Comparison of ENCODE assay signal across 7 cellular contexts in the genomic region with DNA sequence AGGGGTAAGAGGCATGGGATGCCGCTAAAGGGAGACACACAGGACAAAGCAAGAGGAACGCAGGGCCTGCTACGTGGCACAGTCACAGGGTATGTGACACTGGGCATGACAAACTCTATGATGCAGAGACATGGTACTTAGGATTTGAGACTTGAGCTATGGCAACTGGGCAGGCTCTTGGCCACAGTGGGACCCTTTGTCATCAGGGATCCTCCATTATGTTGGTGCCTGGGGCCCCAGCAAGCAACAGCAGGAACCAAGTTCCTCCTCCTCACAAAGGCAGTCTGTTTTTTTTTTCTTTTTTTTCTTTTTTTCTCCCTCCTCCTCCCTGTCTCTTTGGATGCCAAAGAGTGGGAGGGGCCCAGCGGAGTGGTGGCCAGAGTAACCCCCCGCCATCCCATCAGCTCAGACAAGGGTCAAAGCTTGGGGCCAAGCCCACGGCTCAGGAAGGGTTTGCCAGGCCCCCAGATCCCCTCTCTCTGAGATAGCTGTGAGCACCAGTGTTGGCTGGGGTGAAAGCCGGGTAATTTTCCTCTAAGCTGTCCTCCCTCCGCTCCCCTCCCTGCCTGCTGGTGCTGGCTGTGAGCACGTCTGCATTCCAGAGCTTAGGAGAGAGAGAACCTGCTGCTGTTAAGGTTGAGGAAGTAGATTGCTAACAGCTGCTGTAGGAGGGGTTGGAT. TPM values are rescaled to one million over a fixed set of nuclear protein-coding genes. Genes with fewer than 3 reads are reported as not detected.
DNase-seq lines count a peak whose midpoint lies in the region; ATAC-seq and TF ChIP-seq lines count a peak whose summit lies in the region.

No MANE protein-coding gene starts in this region.

- ATAC-seq in lung (ENCODE audit: insufficient read depth, low FRiP score): peak; percentile 48
- no peak for ATAC-seq in stimulated activated naive CD8-positive, alpha-beta T cell treated with anti-CD3 and anti-CD28 coated beads, Interleukin-15, amount 100 ng/mL, for 72 hours
- ATAC-seq in HG02588 (IDR thresholded peaks at IDR 0.05; ENCODE audit: unreplicated experiment): no peak

- H3K4me1 ChIP-seq in lung (ENCODE audit: control insufficient read depth in 2 of 2, insufficient read depth in 2 of 2, low read length in 2 of 2): peaks cover 29 to 38% of the 10 kb centered on the region in 2 donors

- H3K27me3 Mint-ChIP-seq in dendritic cell treated with granulocyte-macrophage colony-stimulating factor and Interleukin-4, amounts not matched to agents 40 ng/mL and 50 ng/mL, for 4 days: no peaks in the 10 kb centered on the region
- H3K27me3 Mint-ChIP-seq in type B pancreatic cell: no peaks in the 10 kb centered on the region
- no peaks in the 10 kb centered on the region for H3K27me3 Mint-ChIP-seq in stimulated activated naive CD8-positive, alpha-beta T cell treated with anti-CD3 and anti-CD28 coated beads, Interleukin-15, amount 100 ng/mL, for 72 hours

- no peak overlapping the region for H3K4me3 ChIP-seq in lung

- intact Hi-C loops in dendritic cell treated with granulocyte-macrophage colony-stimulating factor and Interleukin-4, amounts not matched to agents 40 ng/mL and 50 ng/mL, for 4 days (cut with micrococcal nuclease): no loop called here

- peaks cover 87% of the 10 kb centered on the region for H3K4me1 Mint-ChIP-seq in dendritic cell treated with granulocyte-macrophage colony-stimulating factor and Interleukin-4, amounts not matched to agents 40 ng/mL and 50 ng/mL, for 4 days (ENCODE audit: low read depth)
- H3K4me1 Mint-ChIP-seq in type B pancreatic cell (ENCODE audit: unreplicated experiment): peaks cover 46% of the 10 kb centered on the region
- peaks cover 25% of the 10 kb centered on the region for H3K4me1 Mint-ChIP-seq in stimulated activated naive CD8-positive, alpha-beta T cell treated with anti-CD3 and anti-CD28 coated beads, Interleukin-15, amount 100 ng/mL, for 72 hours

- no peaks in the 10 kb centered on the region for H3K9me3 ChIP-seq in lung (ENCODE audit: control insufficient read depth in 2 of 2, insufficient read depth in 1 of 2, low read length in 1 of 2)

- 37 to 45% methylated on average over 9 of the region's 9 CpGs for WGBS in lung, 2 donors

- DNase-seq in NCI-H2171 treated with DMSO at 0.1 percent for 48 hours (lab: John Stamatoyannopoulos, UW) (peak; percentile 76), lung (ENCODE audit: low spot score) (no peak), type B pancreatic cell (ENCODE audit: extremely low spot score, unreplicated experiment) (no peak), NOMO-1 treated with dmso at 0.1 percent for 144 hours (lab: John Stamatoyannopoulos, UW; ENCODE audit: unreplicated experiment) (no peak)
- no peak for DNase-seq in stimulated activated naive CD8-positive, alpha-beta T cell treated with anti-CD3 and anti-CD28 coated beads, Interleukin-15, amount 100 ng/mL, for 72 hours

- H3K27ac Mint-ChIP-seq in dendritic cell treated with granulocyte-macrophage colony-stimulating factor and Interleukin-4, amounts not matched to agents 40 ng/mL and 50 ng/mL, for 4 days: peak overlapping the region; percentile 98
- H3K27ac Mint-ChIP-seq in type B pancreatic cell: peak overlapping the region; percentile 97
- no peak overlapping the region for H3K27ac Mint-ChIP-seq in stimulated activated naive CD8-positive, alpha-beta T cell treated with anti-CD3 and anti-CD28 coated beads, Interleukin-15, amount 100 ng/mL, for 72 hours

- H3K36me3 ChIP-seq in lung (ENCODE audit: control insufficient read depth in 2 of 2, insufficient read depth in 2 of 2, low read length in 2 of 2): no peaks in the 10 kb centered on the region

- H3K27ac ChIP-seq in lung (ENCODE audit: low read depth in 1 of 2, low read length in 1 of 2): peak overlapping the region; percentile 93 to 100

- H3K4me3 Mint-ChIP-seq in dendritic cell treated with granulocyte-macrophage colony-stimulating factor and Interleukin-4, amounts not matched to agents 40 ng/mL and 50 ng/mL, for 4 days: peak overlapping the region; percentile 43
- peak overlapping the region; percentile 68 for H3K4me3 Mint-ChIP-seq in type B pancreatic cell
- H3K4me3 Mint-ChIP-seq in stimulated activated naive CD8-positive, alpha-beta T cell treated with anti-CD3 and anti-CD28 coated beads, Interleukin-15, amount 100 ng/mL, for 72 hours: no peak overlapping the region

- H3K27me3 ChIP-seq in lung (ENCODE audit: control insufficient read depth, insufficient read depth): no peaks in the 10 kb centered on the region

- H3K36me3 Mint-ChIP-seq in dendritic cell treated with granulocyte-macrophage colony-stimulating factor and Interleukin-4, amounts not matched to agents 40 ng/mL and 50 ng/mL, for 4 days (ENCODE audit: low read depth): peaks cover 88% of the 10 kb centered on the region
- no peaks in the 10 kb centered on the region for H3K36me3 Mint-ChIP-seq in type B pancreatic cell

- no peaks in the 10 kb centered on the region for H3K9me3 Mint-ChIP-seq in dendritic cell treated with granulocyte-macrophage colony-stimulating factor and Interleukin-4, amounts not matched to agents 40 ng/mL and 50 ng/mL, for 4 days
- no peaks in the 10 kb centered on the region for H3K9me3 Mint-ChIP-seq in type B pancreatic cell
- no peaks in the 10 kb centered on the region for H3K9me3 Mint-ChIP-seq in stimulated activated naive CD8-positive, alpha-beta T cell treated with anti-CD3 and anti-CD28 coated beads, Interleukin-15, amount 100 ng/mL, for 72 hours

- no peak for TF ChIP-seq CTCF in lung (IDR thresholded peaks at IDR 0.05; ENCODE audit: control extremely low read depth, extremely low read depth)
- TF ChIP-seq CTCF in type B pancreatic cell (conservative IDR thresholded peaks at IDR 0.05): no peak

RNA-seq across cellular contexts. Expression of a gene that starts 21.1 kb away (rescaled TPM):
- 100 to 1,000 TPM; 133 to 468 TPM for total RNA-seq in lung
- polyA plus RNA-seq in lung: 100 to 1,000 TPM; 201 to 265 TPM
- 80.0 and 159 TPM in 2 replicates for total RNA-seq in type B pancreatic cell (ENCODE audit: low replicate concordance)

Comparison
In these comparisons a context has a peak if more than half of its experiments do, and no peak if none do; other contexts are left out.
1. H3K27ac Mint-ChIP-seq: peak in dendritic cell treated with granulocyte-macrophage colony-stimulating factor and Interleukin-4, amounts not matched to agents 40 ng/mL and 50 ng/mL, for 4 days (single experiment) and type B pancreatic cell (single experiment); none in stimulated activated naive CD8-positive, alpha-beta T cell treated with anti-CD3 and anti-CD28 coated beads, Interleukin-15, amount 100 ng/mL, for 72 hours (0 of 2).
2. H3K4me3 Mint-ChIP-seq: peak in dendritic cell treated with granulocyte-macrophage colony-stimulating factor and Interleukin-4, amounts not matched to agents 40 ng/mL and 50 ng/mL, for 4 days (single experiment) and type B pancreatic cell (single experiment); none in stimulated activated naive CD8-positive, alpha-beta T cell treated with anti-CD3 and anti-CD28 coated beads, Interleukin-15, amount 100 ng/mL, for 72 hours (0 of 2).